ENCODE assay signal across 8 cellular contexts in genomic region chr5:74543162-74543995, GRCh38.
A peak's percentile ranks its signal among the peaks of the same experiment; 100 is the strongest.
DNase-seq lines count a peak whose midpoint lies in the region; ATAC-seq, FAIRE-seq and TF ChIP-seq lines count a peak whose summit lies in the region.

No MANE protein-coding gene starts in this region.

- H2BK15ac ChIP-seq in H1 (ENCODE audit: low read length) = no peak overlapping the region

- H2AFZ ChIP-seq in H1 (ENCODE audit: low read length) (no peak overlapping the region), osteoblast (ENCODE audit: low read length) (peak overlapping the region; percentile 0)

- peak overlapping the region; percentile 92 for H3K4ac ChIP-seq in H1 (replicated peaks; ENCODE audit: insufficient read length, low read depth, low read length)

- H4K20me1 ChIP-seq in H1 (replicated peaks in 1 of 2; ENCODE audit: control insufficient read depth in 1 of 2, insufficient read depth in 2 of 2, low read length in 2 of 2) (no peaks in the 10 kb centered on the region), osteoblast (ENCODE audit: insufficient read depth, low read length) (no peaks in the 10 kb centered on the region)

- peak overlapping the region; percentile 77 for H4K8ac ChIP-seq in H1 (ENCODE audit: extremely low read depth, insufficient read depth, low read length)

- H3K23ac ChIP-seq in H1 (ENCODE audit: insufficient read length) = no peak overlapping the region

- no peak overlapping the region for H4K5ac ChIP-seq in H1 (ENCODE audit: insufficient read length, low read depth, low read length)

- H3K56ac ChIP-seq in H1 (replicated peaks; ENCODE audit: insufficient read length, low read depth, low read length) = peak overlapping the region; percentile 47

- no peak for ATAC-seq in left colon

- H3K4me3 ChIP-seq in H1 (ENCODE audit: extremely low read depth in 1 of 4, insufficient read depth in 2 of 4, low read depth in 3 of 4, low read length in 4 of 4) (peak overlapping the region in 1 of 4 experiments; percentile 44; a peak in 2 of 8 replicates), osteoblast (ENCODE audit: insufficient read depth, low read length) (peak overlapping the region; percentile 32), tibial nerve (no peak overlapping the region)

- FAIRE-seq in G401.6 (lab: Jason Lieb, UNC) (peak; percentile 98), H1 (lab: Jason Lieb, UNC) (no peak)

- WGBS in H1 (ENCODE audit: extremely low coverage in 1 of 2, insufficient coverage in 1 of 2, insufficient read length in 1 of 2, insufficient replicate concordance in 2 of 2, low coverage in 1 of 2, low lambda C conversion rate in 2 of 2, missing lambda C conversion rate in 1 of 2), 2 experiments = 13% methylated on average over 14 of the region's 14 CpGs; no CpG with 5 or more reads in 1 of the 2 experiments
- WGBS in tibial nerve, 2 donors = 30 to 33% methylated on average over 14 of the region's 14 CpGs

- no peak overlapping the region for H3K14ac ChIP-seq in H1 (ENCODE audit: insufficient read length)

- H3K27me3 ChIP-seq in H1 (replicated peaks in 1 of 4; ENCODE audit: control insufficient read depth in 3 of 4, extremely low read depth in 1 of 4, insufficient read depth in 3 of 4, low read length in 3 of 4) (peaks cover 0 to 3% (median 0%) of the 10 kb centered on the region in 4 experiments; a peak in 1 of 7 replicates), osteoblast (ENCODE audit: insufficient read depth, low read length) (no peaks in the 10 kb centered on the region), tibial nerve (no peaks in the 10 kb centered on the region)

- H2BK20ac ChIP-seq in H1 (ENCODE audit: low read length) = peak overlapping the region; percentile 89; the same call in 1 of the 2 replicates

- 0 out of 2 replicates have a peak overlapping the region, but pooled peaks have one; percentile 10 for H3K27ac ChIP-seq in H1 (ENCODE audit: low read depth, low read length)
- H3K27ac ChIP-seq in osteoblast (ENCODE audit: low read depth, low read length) = peak overlapping the region; percentile 83
- H3K27ac ChIP-seq in tibial nerve = no peak overlapping the region

- peak overlapping the region; percentile 97; the same call in 1 of the 2 replicates for H2BK5ac ChIP-seq in H1 (ENCODE audit: low read depth, low read length)

- no peak overlapping the region for H2AK5ac ChIP-seq in H1 (ENCODE audit: low read depth, low read length)

- H2BK120ac ChIP-seq in H1 (replicated peaks; ENCODE audit: low read depth, low read length) = peak overlapping the region; percentile 99

- H3K79me2 ChIP-seq in H1 (ENCODE audit: control insufficient read depth in 1 of 2, insufficient read depth in 2 of 2, low read length in 2 of 2) (no peaks in the 10 kb centered on the region), osteoblast (ENCODE audit: insufficient read depth, low read length) (no peaks in the 10 kb centered on the region)

- TF ChIP-seq POLR2A in H1 (IDR thresholded peaks at IDR 0.05; ENCODE audit: control extremely low read depth in 1 of 2, low read depth in 2 of 2, low read length in 2 of 2) = no peak
- TF ChIP-seq POLR2A in tibial nerve (IDR thresholded peaks at IDR 0.05) = no peak

- no peaks in the 10 kb centered on the region for H3K9me3 ChIP-seq in H1 (ENCODE audit: insufficient read depth in 2 of 2, low read depth in 1 of 2, low read length in 1 of 2)
- H3K9me3 ChIP-seq in osteoblast (ENCODE audit: low read depth, low read length) = no peaks in the 10 kb centered on the region
- no peaks in the 10 kb centered on the region for H3K9me3 ChIP-seq in tibial nerve

- H3K18ac ChIP-seq in H1 (ENCODE audit: extremely low read depth, low read length) = peak overlapping the region; percentile 95

- no peaks in the 10 kb centered on the region for H3K36me3 ChIP-seq in H1 (ENCODE audit: control insufficient read depth in 2 of 4, insufficient read depth in 4 of 4, low read length in 3 of 4)
- no peaks in the 10 kb centered on the region for H3K36me3 ChIP-seq in osteoblast (ENCODE audit: insufficient read depth, low read length)
- no peaks in the 10 kb centered on the region for H3K36me3 ChIP-seq in tibial nerve

- TF ChIP-seq RAD21 in H1 (IDR thresholded peaks at IDR 0.05 in 1 of 2, conservative IDR thresholded peaks at IDR 0.05 in 1 of 2; ENCODE audit: low read depth in 2 of 2, low read length in 2 of 2) = no peak

- CTCF ChIA-PET in H1 (lab: Charles Lee; ENCODE audit: partially characterized antibody) = interaction anchor here (0.7 kb wide), 1 partner anchor 87 kb away, joined by 3 read pairs; no protein-coding TSS in a partner anchor

- TF ChIP-seq EP300 in H1 (IDR thresholded peaks at IDR 0.05; ENCODE audit: borderline replicate concordance in 1 of 2, low read depth in 2 of 2, low read length in 2 of 2) (no peak), tibial nerve (IDR thresholded peaks at IDR 0.05) (no peak)

- peak overlapping the region; percentile 97 for H4K91ac ChIP-seq in H1 (replicated peaks; ENCODE audit: insufficient read length, low read length)

- intact Hi-C loops in left colon (cut with DNase I, micrococcal nuclease) = no loop called here

- H2BK12ac ChIP-seq in H1 (ENCODE audit: low read depth, low read length) = peak overlapping the region; percentile 60; the same call in 1 of the 2 replicates

- H3K79me1 ChIP-seq in H1 (ENCODE audit: low read depth, low read length) = no peaks in the 10 kb centered on the region

- DNase-seq in NCI-H510A (lab: John Stamatoyannopoulos, UW) = peak; percentile 1
- peak in 1 of 2 experiments; percentile 53 for DNase-seq in H1 (ENCODE audit: low read depth in 1 of 2, low spot score in 2 of 2)
- peak; percentile 88 for DNase-seq in osteoblast (ENCODE audit: insufficient read length, low spot score, missing footprints)
- DNase-seq in activated effector memory CD4-positive, alpha-beta T cell treated with Interleukin-2 at 50 U/mL for 16 hours = no peak
- DNase-seq in DMS114 treated with DMSO at 0.1 percent for 48 hours (lab: John Stamatoyannopoulos, UW; ENCODE audit: unreplicated experiment) = no peak
- DNase-seq in tibial nerve (ENCODE audit: low spot score in 2 of 2) = no peak
- DNase-seq in left colon = no peak

- peaks cover 2% of the 10 kb centered on the region; the same call in 1 of the 2 replicates for H3K23me2 ChIP-seq in H1 (ENCODE audit: low read depth, low read length)

- peak overlapping the region; percentile 55 to 57 for H3K4me2 ChIP-seq in H1 (ENCODE audit: insufficient read depth in 1 of 2, low read depth in 2 of 2, low read length in 2 of 2)
- peak overlapping the region; percentile 66 for H3K4me2 ChIP-seq in osteoblast (ENCODE audit: insufficient read depth, low read length)

- POLR2A ChIA-PET in H1 (lab: Charles Lee; ENCODE audit: partially characterized antibody) = interaction anchor here (0.6 to 1.3 kb wide), 3 partner anchors 97 to 464 kb away, joined by 3 to 4 read pairs (median 4); partner anchors contain the start of gene ENC1

- no peak overlapping the region for H3K9ac ChIP-seq in H1 (replicated peaks in 1 of 4; ENCODE audit: extremely low read depth in 1 of 4, low read depth in 3 of 4, low read length in 3 of 4)

- no peak for TF ChIP-seq CTCF in H1 (IDR thresholded peaks at IDR 0.05; ENCODE audit: control extremely low read depth in 1 of 3, insufficient read depth in 1 of 3, low read depth in 1 of 3, low read length in 3 of 3)
- no peak for TF ChIP-seq CTCF in osteoblast (IDR thresholded peaks at IDR 0.05; ENCODE audit: extremely low read depth, low read depth, low read length)
- TF ChIP-seq CTCF in tibial nerve (IDR thresholded peaks at IDR 0.05) = no peak

- peaks cover 2 to 10% (median 8%) of the 10 kb centered on the region in 4 experiments; a peak in 5 of 7 replicates for H3K4me1 ChIP-seq in H1 (replicated peaks in 1 of 4; ENCODE audit: control insufficient read depth in 3 of 4, insufficient read depth in 4 of 4, low read length in 3 of 4)
- peaks cover 34% of the 10 kb centered on the region for H3K4me1 ChIP-seq in osteoblast (ENCODE audit: insufficient read depth, low read length)
- peaks cover 0 to 20% (median 0%) of the 10 kb centered on the region in 4 donors for H3K4me1 ChIP-seq in tibial nerve

TF ChIP-seq in H1, 55 proteins besides CTCF, POLR2A, EP300 and RAD21 (continues in another document):
- TF ChIP-seq CHD1 (IDR thresholded peaks at IDR 0.05; ENCODE audit: low read depth, low read length) (no peak), KDM4A (IDR thresholded peaks at IDR 0.05; ENCODE audit: low read depth, low read length, severe bottlenecking) (peak; percentile 29)

Comparison
In these comparisons a context has a peak if more than half of its experiments do, and no peak if none do; other contexts are left out.
1. DNase-seq: peak in NCI-H510A (single experiment) and osteoblast (single experiment); none in activated effector memory CD4-positive, alpha-beta T cell treated with Interleukin-2 at 50 U/mL for 16 hours (single experiment), DMS114 treated with DMSO at 0.1 percent for 48 hours (single experiment), tibial nerve (0 of 2) and left colon (0 of 2).
2. H3K27ac ChIP-seq: peak in H1 (single experiment) and osteoblast (single experiment); none in tibial nerve (0 of 4).